8 cellular contexts compared by ENCODE assay signal in the genomic region with DNA sequence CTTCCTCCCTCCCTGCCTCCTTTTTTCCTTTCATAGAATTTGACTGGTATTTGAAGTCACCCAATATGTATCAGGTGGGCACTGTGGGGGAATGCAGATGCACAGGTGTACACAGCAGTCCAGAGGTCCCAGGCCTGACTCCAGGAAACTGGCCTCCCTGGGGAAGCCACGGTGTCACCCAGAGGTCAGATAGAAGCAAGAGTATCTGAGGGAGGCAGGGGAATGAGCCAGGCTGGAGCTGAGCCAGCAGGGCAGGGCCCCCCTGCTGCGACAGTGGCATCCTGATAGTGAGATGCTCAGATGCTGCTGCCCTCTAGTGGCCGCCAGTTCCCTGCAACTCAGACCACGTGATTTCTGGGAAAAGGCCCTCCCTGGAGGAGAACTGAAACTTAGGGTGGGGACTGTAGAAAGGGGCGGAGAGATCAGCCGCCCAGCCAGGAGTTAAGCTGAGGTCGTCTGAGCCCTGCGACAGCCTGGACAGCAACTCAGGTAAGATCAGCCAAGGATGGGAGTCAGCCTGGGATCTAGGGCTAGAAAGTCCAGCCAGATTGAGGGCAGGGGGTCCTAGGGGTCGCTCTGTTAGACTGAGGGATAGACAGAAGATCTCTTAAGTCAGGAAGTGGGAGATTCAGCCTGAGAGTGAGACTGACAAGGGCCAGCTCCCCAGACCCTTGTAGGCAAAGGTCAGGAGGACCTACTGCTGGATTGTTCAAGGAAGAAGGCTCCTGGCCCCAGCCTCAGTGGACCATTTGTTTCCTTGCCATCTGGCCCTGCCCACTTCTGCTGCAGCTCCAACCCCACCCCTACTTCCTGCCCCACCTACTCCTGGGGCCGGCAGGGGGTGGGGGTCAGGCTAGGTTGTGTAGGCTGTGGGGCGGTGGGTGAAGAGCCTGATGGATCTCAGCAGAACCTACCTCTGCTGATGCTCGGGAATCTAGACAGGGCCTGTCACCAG. TPM values are rescaled to one million over a fixed set of nuclear protein-coding genes. Genes with fewer than 3 reads are reported as not detected.
DNase-seq lines count a peak whose midpoint lies in the region; ATAC-seq and TF ChIP-seq lines count a peak whose summit lies in the region.

A gene with protein sequence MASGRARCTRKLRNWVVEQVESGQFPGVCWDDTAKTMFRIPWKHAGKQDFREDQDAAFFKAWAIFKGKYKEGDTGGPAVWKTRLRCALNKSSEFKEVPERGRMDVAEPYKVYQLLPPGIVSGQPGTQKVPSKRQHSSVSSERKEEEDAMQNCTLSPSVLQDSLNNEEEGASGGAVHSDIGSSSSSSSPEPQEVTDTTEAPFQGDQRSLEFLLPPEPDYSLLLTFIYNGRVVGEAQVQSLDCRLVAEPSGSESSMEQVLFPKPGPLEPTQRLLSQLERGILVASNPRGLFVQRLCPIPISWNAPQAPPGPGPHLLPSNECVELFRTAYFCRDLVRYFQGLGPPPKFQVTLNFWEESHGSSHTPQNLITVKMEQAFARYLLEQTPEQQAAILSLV (plus strand): TSS at position 416 of the 955 bp plus-strand sequence. CDS start 880 bp downstream, outside the sequence.

- DNase-seq in NCI-H1048 (lab: John Stamatoyannopoulos, UW) (peak; percentile 89), SK-N-SH (peak; percentile 95), globus pallidus (ENCODE audit: low spot score) (peak; percentile 96), occipital lobe (lab: John Stamatoyannopoulos, UW) (peak; percentile 93)
- DNase-seq in activated naive CD4-positive, alpha-beta T cell treated with anti-CD3 and anti-CD28 coated beads, Interleukin-2, amount 50 U/mL, for 16 hours = peak; percentile 93

- POLR2A ChIA-PET in SK-N-SH (lab: Yijun Ruan, JAX) = interaction anchor here (0.8 to 5.2 kb wide), 15 partner anchors 10 to 109 kb away, joined by 3 to 50 read pairs (median 5); a partner anchor contains a TSS

- H3K27ac ChIP-seq in SK-N-SH (ENCODE audit: low read depth in 2 of 2, low read length in 1 of 2) (peak within 1 kb of the TSS; percentile 67 to 96), temporal lobe (ENCODE audit: low read depth, low read length) (peak within 1 kb of the TSS; percentile 99)

- TF ChIP-seq EP300 in SK-N-SH (IDR thresholded peaks at IDR 0.05; ENCODE audit: borderline replicate concordance in 1 of 2, low read depth in 1 of 2, low read length in 1 of 2) = peak; percentile 18 to 62; a peak in 3 of 4 replicates

- H3K9me3 ChIP-seq in SK-N-SH = no peaks in the 10 kb centered on the region

- 1% methylated on average over 9 of the region's 12 CpGs for WGBS in SK-N-SH (ENCODE audit: low lambda C conversion rate)

- CTCF ChIA-PET in SK-N-SH (lab: Yijun Ruan, JAX) = interaction anchor here (0.6 to 3.5 kb wide), 42 partner anchors 9 to 857 kb away, joined by 3 to 38 read pairs (median 5); a partner anchor contains a TSS

- no peaks in the 10 kb centered on the region for H3K27me3 ChIP-seq in SK-N-SH (ENCODE audit: insufficient read depth)

- TF ChIP-seq CTCF in SK-N-SH (IDR thresholded peaks at IDR 0.05) = peak; percentile 95

- peaks cover 17% of the 10 kb centered on the region for H3F3A ChIP-seq in SK-N-SH (replicated peaks; ENCODE audit: insufficient read depth)

- H2AFZ ChIP-seq in SK-N-SH (ENCODE audit: low read depth) = peak within 1 kb of the TSS; percentile 30; the same call in 1 of the 2 replicates

- H3K9me2 ChIP-seq in SK-N-SH = no peaks in the 10 kb centered on the region

- ATAC-seq in HG02588 (IDR thresholded peaks at IDR 0.05; ENCODE audit: unreplicated experiment) = peak; percentile 75

- peaks cover 33 to 61% of the 10 kb centered on the region in 2 experiments for H3K36me3 ChIP-seq in SK-N-SH (replicated peaks in 1 of 2; ENCODE audit: control insufficient read depth in 1 of 2, insufficient read depth in 2 of 2, low read length in 1 of 2)

- peaks cover 23% of the 10 kb centered on the region for H3K79me2 ChIP-seq in SK-N-SH (ENCODE audit: insufficient read depth)

- TF ChIP-seq POLR2A in GM10847 (IDR thresholded peaks at IDR 0.05; ENCODE audit: extremely low read depth, insufficient read length) = peak; percentile 81

- peak within 1 kb of the TSS; percentile 97 for H3K4me2 ChIP-seq in SK-N-SH

- peak within 1 kb of the TSS; percentile 79 for H3K9ac ChIP-seq in SK-N-SH

- H3K4me3 ChIP-seq in SK-N-SH (ENCODE audit: low read depth in 2 of 2, low read length in 1 of 2) = peak within 1 kb of the TSS; percentile 75 to 77

- peaks cover 4% of the 10 kb centered on the region; the same call in 1 of the 2 replicates for H4K20me1 ChIP-seq in SK-N-SH (ENCODE audit: insufficient read depth)

- H3K4me1 ChIP-seq in SK-N-SH (ENCODE audit: control insufficient read depth in 1 of 2, insufficient read depth in 2 of 2, low read depth in 1 of 2, low read length in 1 of 2) = peaks cover 4 to 22% of the 10 kb centered on the region in 2 experiments; a peak in 1 of 4 replicates

- TF ChIP-seq RAD21 in SK-N-SH (IDR thresholded peaks at IDR 0.05; ENCODE audit: low read length) = peak; percentile 76

TF ChIP-seq in SK-N-SH, 30 proteins besides CTCF, POLR2A, EP300 and RAD21 (continues in another document):
- TF ChIP-seq NFIC (IDR thresholded peaks at IDR 0.05; ENCODE audit: borderline replicate concordance) (peak; percentile 94), JUND (IDR thresholded peaks at IDR 0.05) (no peak), SMC3 (IDR thresholded peaks at IDR 0.05; ENCODE audit: low read depth, low read length) (peak; percentile 63), CHD2 (IDR thresholded peaks at IDR 0.05; ENCODE audit: low read length, partially characterized antibody) (peak; percentile 88), TCF12 (IDR thresholded peaks at IDR 0.05) (peak; percentile 72; the same call in 1 of the 2 replicates), FOXJ3 (CRISPR knock-in tag; IDR thresholded peaks at IDR 0.05) (peak; percentile 45; the same call in 1 of the 2 replicates), SIN3A (IDR thresholded peaks at IDR 0.05; ENCODE audit: borderline replicate concordance, low read depth, low read length) (peak; percentile 78; the same call in 1 of the 2 replicates), RXRA (IDR thresholded peaks at IDR 0.05; ENCODE audit: borderline replicate concordance, low read depth) (peak; percentile 84; the same call in 1 of the 2 replicates), TEAD4 (IDR thresholded peaks at IDR 0.05; ENCODE audit: borderline replicate concordance, insufficient read depth) (0 out of 2 replicates have a peak, but pooled peaks have one; percentile 58), POLR2AphosphoS5 (IDR thresholded peaks at IDR 0.05; ENCODE audit: low read depth, low read length) (peak; percentile 91), GABPA (IDR thresholded peaks at IDR 0.05; ENCODE audit: low read depth) (no peak), MXI1 (IDR thresholded peaks at IDR 0.05; ENCODE audit: low read depth, low read length) (peak; percentile 98), FOXM1 (IDR thresholded peaks at IDR 0.05; ENCODE audit: low read depth) (no peak), RCOR1 (IDR thresholded peaks at IDR 0.05; ENCODE audit: low read length) (peak; percentile 79), FOSL2 (IDR thresholded peaks at IDR 0.05; ENCODE audit: borderline replicate concordance, low read depth) (no peak; the same call in 1 of the 2 replicates)
- TF ChIP-seq, protein P1, sequence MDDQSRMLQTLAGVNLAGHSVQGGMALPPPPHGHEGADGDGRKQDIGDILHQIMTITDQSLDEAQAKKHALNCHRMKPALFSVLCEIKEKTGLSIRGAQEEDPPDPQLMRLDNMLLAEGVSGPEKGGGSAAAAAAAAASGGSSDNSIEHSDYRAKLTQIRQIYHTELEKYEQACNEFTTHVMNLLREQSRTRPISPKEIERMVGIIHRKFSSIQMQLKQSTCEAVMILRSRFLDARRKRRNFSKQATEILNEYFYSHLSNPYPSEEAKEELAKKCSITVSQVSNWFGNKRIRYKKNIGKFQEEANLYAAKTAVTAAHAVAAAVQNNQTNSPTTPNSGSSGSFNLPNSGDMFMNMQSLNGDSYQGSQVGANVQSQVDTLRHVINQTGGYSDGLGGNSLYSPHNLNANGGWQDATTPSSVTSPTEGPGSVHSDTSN (IDR thresholded peaks at IDR 0.05) = peak; percentile 45; the same call in 1 of the 2 replicates
- TF ChIP-seq, protein P2, sequence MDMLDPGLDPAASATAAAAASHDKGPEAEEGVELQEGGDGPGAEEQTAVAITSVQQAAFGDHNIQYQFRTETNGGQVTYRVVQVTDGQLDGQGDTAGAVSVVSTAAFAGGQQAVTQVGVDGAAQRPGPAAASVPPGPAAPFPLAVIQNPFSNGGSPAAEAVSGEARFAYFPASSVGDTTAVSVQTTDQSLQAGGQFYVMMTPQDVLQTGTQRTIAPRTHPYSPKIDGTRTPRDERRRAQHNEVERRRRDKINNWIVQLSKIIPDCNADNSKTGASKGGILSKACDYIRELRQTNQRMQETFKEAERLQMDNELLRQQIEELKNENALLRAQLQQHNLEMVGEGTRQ (IDR thresholded peaks at IDR 0.05; ENCODE audit: borderline replicate concordance, low read depth, low read length) = peak; percentile 82
- TF ChIP-seq, protein P3, sequence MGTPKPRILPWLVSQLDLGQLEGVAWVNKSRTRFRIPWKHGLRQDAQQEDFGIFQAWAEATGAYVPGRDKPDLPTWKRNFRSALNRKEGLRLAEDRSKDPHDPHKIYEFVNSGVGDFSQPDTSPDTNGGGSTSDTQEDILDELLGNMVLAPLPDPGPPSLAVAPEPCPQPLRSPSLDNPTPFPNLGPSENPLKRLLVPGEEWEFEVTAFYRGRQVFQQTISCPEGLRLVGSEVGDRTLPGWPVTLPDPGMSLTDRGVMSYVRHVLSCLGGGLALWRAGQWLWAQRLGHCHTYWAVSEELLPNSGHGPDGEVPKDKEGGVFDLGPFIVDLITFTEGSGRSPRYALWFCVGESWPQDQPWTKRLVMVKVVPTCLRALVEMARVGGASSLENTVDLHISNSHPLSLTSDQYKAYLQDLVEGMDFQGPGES (IDR thresholded peaks at IDR 0.05; ENCODE audit: low read depth, low read length) = no peak
- TF ChIP-seq, protein P4, sequence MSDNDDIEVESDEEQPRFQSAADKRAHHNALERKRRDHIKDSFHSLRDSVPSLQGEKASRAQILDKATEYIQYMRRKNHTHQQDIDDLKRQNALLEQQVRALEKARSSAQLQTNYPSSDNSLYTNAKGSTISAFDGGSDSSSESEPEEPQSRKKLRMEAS (IDR thresholded peaks at IDR 0.05; ENCODE audit: low read depth) = peak; percentile 97
- TF ChIP-seq, protein P5, sequence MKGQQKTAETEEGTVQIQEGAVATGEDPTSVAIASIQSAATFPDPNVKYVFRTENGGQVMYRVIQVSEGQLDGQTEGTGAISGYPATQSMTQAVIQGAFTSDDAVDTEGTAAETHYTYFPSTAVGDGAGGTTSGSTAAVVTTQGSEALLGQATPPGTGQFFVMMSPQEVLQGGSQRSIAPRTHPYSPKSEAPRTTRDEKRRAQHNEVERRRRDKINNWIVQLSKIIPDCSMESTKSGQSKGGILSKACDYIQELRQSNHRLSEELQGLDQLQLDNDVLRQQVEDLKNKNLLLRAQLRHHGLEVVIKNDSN (IDR thresholded peaks at IDR 0.05; ENCODE audit: borderline replicate concordance, low read depth) = peak; percentile 95

RNA-seq across cellular contexts. Expression of the gene that starts here (rescaled TPM):
- polyA plus RNA-seq in SK-N-SH (2012; rRNA removed) = 37.6 and 43.6 TPM in 2 replicates
- polyA plus RNA-seq in SK-N-SH (2012; cell fraction: cytosol; rRNA removed) = 24.7 and 28.7 TPM in 2 replicates
- polyA plus RNA-seq in SK-N-SH (2012; cell fraction: nucleus; rRNA removed) = 88.6 and 121 TPM in 2 replicates
- total RNA-seq in occipital lobe (20.7 TPM), temporal lobe (10.8 TPM)

Comparison
In these comparisons a context has a peak if more than half of its experiments do, and no peak if none do; other contexts are left out.
1. Peak in every context shown above with its lines: DNase-seq, ATAC-seq, H3K4me3 ChIP-seq and H3K27ac ChIP-seq.